In genomic region chr4:14621731-14622459, GRCh38 we compare ENCODE assay signal across 19 cellular contexts.
"Had no signal": no experiment of that assay in that cellular context is flagged by ENCODE, and none has a peak within 500 bp of the region (broad histone marks: within the 10 kb centered on the region; RNA-seq: fewer than 3 reads in every experiment).

No MANE protein-coding gene starts in this region.

- H3K4me3 ChIP-seq: lower lobe of right lung, tibial artery, uterus had no signal

- H3K27me3 ChIP-seq: brain microvascular endothelial cell, tibial artery, uterus had no signal

- ATAC-seq: activated CD8-positive, alpha-beta memory T cell treated with anti-CD3 and anti-CD28 coated beads, Interleukin-2, amount 10 ng/mL, durations not matched to agents 7 days and 5 days; lower lobe of right lung; naive thymus-derived CD8-positive, alpha-beta T cell had no signal

- H3K9me3 Mint-ChIP-seq: activated CD4-positive, alpha-beta memory T cell treated with anti-CD3 and anti-CD28 coated beads, Interleukin-2, amount 10 ng/mL, durations not matched to agents 7 days and 5 days; activated naive CD4-positive, alpha-beta T cell treated with anti-CD3 and anti-CD28 coated beads, Interleukin-2, amount 10 ng/mL, durations not matched to agents 7 days and 5 days; T-helper 2 cell treated with Interferon-gamma antibody and Interleukin-4, amounts not matched to agents 5 μg/mL and 100 μg/mL, for 36 hours had no signal

- H3K27ac ChIP-seq: brain microvascular endothelial cell, lower lobe of right lung, tibial artery, uterus had no signal

- H3K4me1 ChIP-seq: lower lobe of right lung, uterus had no signal

- H3K9me3 ChIP-seq: lower lobe of right lung, tibial artery, uterus had no signal

- H3K27ac Mint-ChIP-seq: activated B cell treated with CpG ODN at 0.5 μM for 24 hours; activated CD4-positive, alpha-beta memory T cell treated with anti-CD3 and anti-CD28 coated beads, Interleukin-2, amount 10 ng/mL, durations not matched to agents 7 days and 5 days; activated CD8-positive, alpha-beta memory T cell treated with anti-CD3 and anti-CD28 coated beads, Interleukin-2, amount 10 ng/mL, durations not matched to agents 7 days and 5 days; activated naive CD4-positive, alpha-beta T cell treated with anti-CD3 and anti-CD28 coated beads, Interleukin-2, amount 10 ng/mL, durations not matched to agents 7 days and 5 days; naive thymus-derived CD8-positive, alpha-beta T cell; T-helper 2 cell treated with Interferon-gamma antibody and Interleukin-4, amounts not matched to agents 5 μg/mL and 100 μg/mL, for 36 hours had no signal

- H3K36me3 Mint-ChIP-seq: activated CD8-positive, alpha-beta memory T cell treated with anti-CD3 and anti-CD28 coated beads, Interleukin-2, amount 10 ng/mL, durations not matched to agents 7 days and 5 days; activated naive CD4-positive, alpha-beta T cell treated with anti-CD3 and anti-CD28 coated beads, Interleukin-2, amount 10 ng/mL, durations not matched to agents 7 days and 5 days; naive thymus-derived CD8-positive, alpha-beta T cell had no signal

- DNase-seq: activated B cell treated with CpG ODN at 0.5 μM for 24 hours; activated CD4-positive, alpha-beta memory T cell treated with anti-CD3 and anti-CD28 coated beads, Interleukin-2, amount 10 ng/mL, durations not matched to agents 7 days and 5 days; activated CD4-positive, alpha-beta T cell treated with anti-CD3 and anti-CD28 coated beads for 48 hours; activated CD8-positive, alpha-beta memory T cell treated with anti-CD3 and anti-CD28 coated beads, Interleukin-2, amount 10 ng/mL, durations not matched to agents 7 days and 5 days; activated naive CD4-positive, alpha-beta T cell treated with anti-CD3 and anti-CD28 coated beads, Interleukin-2, amount 10 ng/mL, durations not matched to agents 7 days and 5 days; aorta; brain microvascular endothelial cell; cortex of kidney; lower lobe of right lung; naive thymus-derived CD8-positive, alpha-beta T cell; nucleus accumbens; posterior cingulate gyrus; stimulated activated CD4-positive, alpha-beta T cell treated with anti-CD3 and anti-CD28 coated beads, Interleukin-12 subunit alpha, Interleukin-12 subunit beta, amount 100 ng/mL, for 4 hours; stimulated activated CD4-positive, alpha-beta T cell treated with anti-CD3 and anti-CD28 coated beads, Interleukin-1b, Interleukin-23, amount 100 ng/mL, for 48 hours; stimulated activated naive CD4-positive, alpha-beta T cell treated with Interleukin-2 at 50 U/mL for 16 hours; substantia nigra; tibial artery; uterus had no signal

- H3K4me1 Mint-ChIP-seq: activated B cell treated with CpG ODN at 0.5 μM for 24 hours; activated CD4-positive, alpha-beta memory T cell treated with anti-CD3 and anti-CD28 coated beads, Interleukin-2, amount 10 ng/mL, durations not matched to agents 7 days and 5 days; activated CD8-positive, alpha-beta memory T cell treated with anti-CD3 and anti-CD28 coated beads, Interleukin-2, amount 10 ng/mL, durations not matched to agents 7 days and 5 days; activated naive CD4-positive, alpha-beta T cell treated with anti-CD3 and anti-CD28 coated beads, Interleukin-2, amount 10 ng/mL, durations not matched to agents 7 days and 5 days; naive thymus-derived CD8-positive, alpha-beta T cell had no signal

- H3K27me3 Mint-ChIP-seq: activated B cell treated with CpG ODN at 0.5 μM for 24 hours; activated CD4-positive, alpha-beta memory T cell treated with anti-CD3 and anti-CD28 coated beads, Interleukin-2, amount 10 ng/mL, durations not matched to agents 7 days and 5 days; activated CD8-positive, alpha-beta memory T cell treated with anti-CD3 and anti-CD28 coated beads, Interleukin-2, amount 10 ng/mL, durations not matched to agents 7 days and 5 days; activated naive CD4-positive, alpha-beta T cell treated with anti-CD3 and anti-CD28 coated beads, Interleukin-2, amount 10 ng/mL, durations not matched to agents 7 days and 5 days had no signal

- H3K36me3 ChIP-seq: brain microvascular endothelial cell, lower lobe of right lung, tibial artery, uterus had no signal

- H3K4me3 Mint-ChIP-seq: activated B cell treated with CpG ODN at 0.5 μM for 24 hours; activated CD4-positive, alpha-beta memory T cell treated with anti-CD3 and anti-CD28 coated beads, Interleukin-2, amount 10 ng/mL, durations not matched to agents 7 days and 5 days; activated CD8-positive, alpha-beta memory T cell treated with anti-CD3 and anti-CD28 coated beads, Interleukin-2, amount 10 ng/mL, durations not matched to agents 7 days and 5 days; activated naive CD4-positive, alpha-beta T cell treated with anti-CD3 and anti-CD28 coated beads, Interleukin-2, amount 10 ng/mL, durations not matched to agents 7 days and 5 days; naive thymus-derived CD8-positive, alpha-beta T cell; T-helper 2 cell treated with Interferon-gamma antibody and Interleukin-4, amounts not matched to agents 5 μg/mL and 100 μg/mL, for 36 hours had no signal
